ENCODE assay signal across 19 cellular contexts in the genomic region with DNA sequence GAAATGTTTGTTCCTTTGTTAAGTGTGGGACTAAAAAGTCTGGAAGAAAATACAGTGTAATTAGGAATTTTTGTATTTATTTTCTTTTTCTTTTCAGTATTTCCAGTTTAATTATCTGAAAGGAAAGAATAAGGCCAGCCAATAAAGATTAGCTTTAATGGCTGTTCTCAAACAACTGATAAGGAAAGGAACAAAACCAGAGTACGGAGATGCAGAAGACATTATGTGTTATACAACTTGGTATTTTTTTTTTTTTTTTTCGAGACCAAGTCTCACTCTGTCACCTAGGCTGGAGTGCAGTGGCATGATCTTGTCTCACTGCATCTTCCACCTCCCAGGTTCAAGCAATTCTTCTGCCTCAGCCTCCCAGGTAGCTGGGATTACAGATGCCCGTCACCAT. TPM values are rescaled to one million over a fixed set of nuclear protein-coding genes. Genes with fewer than 3 reads are reported as not detected.
A peak's percentile ranks its signal among the peaks of the same experiment; 100 is the strongest.
DNase-seq lines count a peak whose midpoint lies in the region; ATAC-seq, FAIRE-seq and TF ChIP-seq lines count a peak whose summit lies in the region.
"Had no signal": no experiment of that assay in that cellular context is flagged by ENCODE, and none has a peak within 500 bp of the region (broad histone marks: within the 10 kb centered on the region; RNA-seq: fewer than 3 reads in every experiment).

No MANE protein-coding gene starts in this region.

- ATAC-seq in right cardiac atrium (peak; percentile 57 to 64), pancreas (peak in 3 of 4 donors; percentile 39 to 55 (median 49))

- DNase-seq in right cardiac atrium (no peak), cardiac septum (ENCODE audit: low spot score) (no peak), pancreas (no peak), uterus (no peak), NCI-H146 treated with DMSO at 0.1 percent for 48 hours (lab: John Stamatoyannopoulos, UW; ENCODE audit: unreplicated experiment) (no peak), activated gamma-delta T cell (lab: John Stamatoyannopoulos, UW) (no peak)
- DNase-seq: Calu3; CD4-positive, alpha-beta T cell; CD8-positive, alpha-beta memory T cell; DMS153; DND-41; GOT3; HCEC 1CT had no signal

- H3K4me1 ChIP-seq in right cardiac atrium (ENCODE audit: control insufficient read depth, insufficient read depth, low read length) (peaks cover 18% of the 10 kb centered on the region), pancreas (peaks cover 0 to 11% (median 0%) of the 10 kb centered on the region in 3 donors), uterus (peaks cover 0 to 3% of the 10 kb centered on the region in 2 donors)
- H3K4me1 ChIP-seq: BLaER1 had no signal

- TF ChIP-seq CTCF in pancreas (IDR thresholded peaks at IDR 0.05) (no peak), uterus (IDR thresholded peaks at IDR 0.05) (no peak)

- no peak for TF ChIP-seq POLR2A in uterus (IDR thresholded peaks at IDR 0.05)

- no peak overlapping the region for H3K27ac ChIP-seq in right cardiac atrium (ENCODE audit: low read length)
- H3K27ac ChIP-seq in pancreas: no peak overlapping the region
- peak overlapping the region; percentile 10 to 15 for H3K27ac ChIP-seq in uterus
- H3K27ac ChIP-seq: 22Rv1, BLaER1 had no signal

- H3K9me3 ChIP-seq in right cardiac atrium (ENCODE audit: control insufficient read depth, low read length): no peaks in the 10 kb centered on the region
- no peaks in the 10 kb centered on the region for H3K9me3 ChIP-seq in pancreas
- no peaks in the 10 kb centered on the region for H3K9me3 ChIP-seq in uterus
- H3K9me3 ChIP-seq: BLaER1 had no signal

- WGBS in right cardiac atrium: 55% methylated on average over 3 of the region's 3 CpGs
- WGBS in pancreas, 2 donors: 44 to 54% methylated on average over 3 of the region's 3 CpGs

- H3K27me3 ChIP-seq in right cardiac atrium (ENCODE audit: control insufficient read depth, insufficient read depth) (no peaks in the 10 kb centered on the region), pancreas (no peaks in the 10 kb centered on the region), uterus (no peaks in the 10 kb centered on the region)
- H3K27me3 ChIP-seq: BLaER1 had no signal

- intact Hi-C loops in right cardiac atrium (cut with DNase I): no loop called here
- intact Hi-C loops in cardiac septum (cut with DNase I): no loop called here
- intact Hi-C loops in pancreas (cut with DNase I): no loop called here
- intact Hi-C loops in uterus (cut with DNase I; ENCODE audit: low total_unique reads): no loop called here

- H3K36me3 ChIP-seq in pancreas (no peaks in the 10 kb centered on the region), uterus (no peaks in the 10 kb centered on the region)

- FAIRE-seq in pancreas (lab: Jason Lieb, UNC): no peak
- FAIRE-seq: A204.1, G401.6, GM12892, H54 had no signal

- no peak overlapping the region for H3K4me3 ChIP-seq in right cardiac atrium (ENCODE audit: low read length)
- H3K4me3 ChIP-seq in pancreas: no peak overlapping the region
- H3K4me3 ChIP-seq in uterus: no peak overlapping the region
- H3K4me3 ChIP-seq: BLaER1 had no signal

RNA-seq across cellular contexts. Expression of a gene that starts 47.5 kb away (rescaled TPM):
- total RNA-seq in right cardiac atrium: 10 to 100 TPM; 19.8 to 30.4 (median 22.4) TPM
- 7.0 TPM for polyA plus RNA-seq in right cardiac atrium
- 13.0 TPM for total RNA-seq in cardiac septum
- total RNA-seq in pancreas: 10 to 100 TPM in 4 of 6 donors, 1 to 10 TPM in 2; 7.4 to 18.2 (median 12.7) TPM
- polyA plus RNA-seq in pancreas: 1 to 10 TPM; 2.7 to 3.1 TPM
- total RNA-seq in uterus: 10 to 100 TPM; 28.2 to 88.0 (median 59.5) TPM

Comparison
In these comparisons a context has a peak if more than half of its experiments do, and no peak if none do; other contexts are left out.
1. H3K27ac ChIP-seq: peak in uterus (2 of 2); none in right cardiac atrium (single experiment) and pancreas (0 of 4).